16 cellular contexts compared by ENCODE assay signal in the genomic region with DNA sequence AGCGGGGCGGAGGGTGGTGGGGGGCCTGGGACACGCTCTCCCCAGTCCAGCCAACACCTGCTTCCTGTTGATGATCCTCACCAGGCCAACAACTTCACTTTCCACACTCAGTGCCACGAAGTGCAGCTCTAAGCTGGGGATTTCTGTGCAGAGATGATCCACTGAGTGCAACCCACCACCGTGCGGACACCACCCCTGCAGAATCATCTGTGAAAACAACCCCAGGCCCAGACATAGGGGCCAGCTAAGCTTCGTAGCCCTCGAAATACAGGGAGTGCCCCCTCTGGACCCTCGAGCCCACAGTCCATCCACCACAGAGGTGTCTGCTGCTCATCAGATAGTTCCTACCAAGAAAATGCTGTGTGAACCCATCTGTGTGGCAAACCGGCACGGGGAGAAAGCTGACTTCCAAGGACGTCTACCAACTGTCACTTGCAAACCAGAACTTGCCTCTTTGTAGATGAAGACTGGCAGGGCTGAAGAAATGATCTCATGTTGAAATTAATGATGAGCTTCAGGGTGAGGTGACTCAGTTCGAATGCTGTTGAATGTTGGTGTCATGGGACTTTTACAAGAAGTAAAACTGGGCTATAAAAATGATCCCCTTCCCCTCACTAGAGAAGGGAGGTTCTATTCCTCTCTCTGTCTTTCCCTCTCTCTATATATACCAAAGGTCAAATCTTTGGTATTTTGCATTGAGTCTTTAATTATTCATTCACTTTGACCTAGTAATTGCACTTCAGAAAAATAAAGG.
DNase-seq lines count a peak whose midpoint lies in the region; ATAC-seq and TF ChIP-seq lines count a peak whose summit lies in the region.
"Had no signal": no experiment of that assay in that cellular context is flagged by ENCODE, and none has a peak within 500 bp of the region (broad histone marks: within the 10 kb centered on the region; RNA-seq: fewer than 3 reads in every experiment).

No MANE protein-coding gene starts in this region.

- H3K36me3 Mint-ChIP-seq in stimulated activated memory B cell treated with anti-CD40 and anti-IgM and Interleukin-4, amounts not matched to agents 10 μg/mL and 1 μg/mL and 100 μg/mL, for 72 hours: no peaks in the 10 kb centered on the region
- H3K36me3 Mint-ChIP-seq: IgD-negative memory B cell had no signal

- peaks cover 16% of the 10 kb centered on the region for H4K20me1 ChIP-seq in PC-9 (ENCODE audit: insufficient read depth)

- no peaks in the 10 kb centered on the region for H3K9me3 ChIP-seq in PC-9 (ENCODE audit: insufficient read depth, low read depth)
- H3K9me3 ChIP-seq in esophagus muscularis mucosa: peaks cover 0 to 10% (median 0%) of the 10 kb centered on the region in 4 donors
- H3K9me3 ChIP-seq in left lung: peaks cover 0 to 2% of the 10 kb centered on the region in 2 donors
- no peaks in the 10 kb centered on the region for H3K9me3 ChIP-seq in MG63
- H3K9me3 ChIP-seq: transverse colon had no signal

- ATAC-seq in stimulated activated memory B cell treated with anti-CD40 and anti-IgM and Interleukin-4, amounts not matched to agents 10 μg/mL and 1 μg/mL and 100 μg/mL, for 72 hours: peak; percentile 31
- ATAC-seq in left lung: no peak
- ATAC-seq: activated CD4-positive, alpha-beta T cell treated with anti-CD3 and anti-CD28 coated beads for 36 hours; activated T-cell treated with anti-CD3 and anti-CD28 coated beads, Interleukin-2, amount 50 U/mL, for 4 hours had no signal

- TF ChIP-seq EP300 in esophagus muscularis mucosa (IDR thresholded peaks at IDR 0.05): no peak

- peaks cover 74% of the 10 kb centered on the region for H3F3A ChIP-seq in PC-9 (ENCODE audit: insufficient read depth, low read depth)

- peaks cover 10% of the 10 kb centered on the region for H3K27me3 Mint-ChIP-seq in stimulated activated memory B cell treated with anti-CD40 and anti-IgM and Interleukin-4, amounts not matched to agents 10 μg/mL and 1 μg/mL and 100 μg/mL, for 72 hours
- H3K27me3 Mint-ChIP-seq: activated CD4-positive, alpha-beta T cell treated with anti-CD3 and anti-CD28 coated beads for 36 hours had no signal

- no peak overlapping the region for H3K4me3 ChIP-seq in PC-9
- no peak overlapping the region for H3K4me3 ChIP-seq in esophagus muscularis mucosa
- H3K4me3 ChIP-seq in left lung: no peak overlapping the region
- H3K4me3 ChIP-seq in MG63: no peak overlapping the region
- H3K4me3 ChIP-seq: spleen, transverse colon had no signal

- H3K27ac Mint-ChIP-seq in stimulated activated memory B cell treated with anti-CD40 and anti-IgM and Interleukin-4, amounts not matched to agents 10 μg/mL and 1 μg/mL and 100 μg/mL, for 72 hours: no peak overlapping the region
- H3K27ac Mint-ChIP-seq: activated CD4-positive, alpha-beta T cell treated with anti-CD3 and anti-CD28 coated beads for 36 hours; IgD-negative memory B cell had no signal

- H3K4me2 ChIP-seq in PC-9: no peak overlapping the region

- H3K79me2 ChIP-seq in PC-9 (ENCODE audit: low read depth): peaks cover 41% of the 10 kb centered on the region
- H3K79me2 ChIP-seq: parathyroid adenoma had no signal

- H3K4me1 Mint-ChIP-seq in stimulated activated memory B cell treated with anti-CD40 and anti-IgM and Interleukin-4, amounts not matched to agents 10 μg/mL and 1 μg/mL and 100 μg/mL, for 72 hours: no peaks in the 10 kb centered on the region
- H3K4me1 Mint-ChIP-seq: activated CD4-positive, alpha-beta T cell treated with anti-CD3 and anti-CD28 coated beads for 36 hours; central memory CD8-positive, alpha-beta T cell; IgD-negative memory B cell had no signal

- TSS peak; percentile 6 for BruUV-seq in PC-9 (replicated peaks; lab: Mats Ljungman, UMichigan)

- CTCF ChIA-PET in PC-9 (lab: Charles Lee): interaction anchor here (1.1 kb wide), 1 partner anchor 70 kb away, joined by 3 read pairs; no protein-coding TSS in a partner anchor

- intact Hi-C loops in PC-9 (cut with micrococcal nuclease; ENCODE audit: unreplicated experiment): no loop called here
- intact Hi-C loops in esophagus muscularis mucosa (cut with DNase I): no loop called here
- intact Hi-C loops in left lung (cut with DNase I): no loop called here

- 79% methylated on average over 10 of the region's 13 CpGs for WGBS in esophagus muscularis mucosa

- TF ChIP-seq CTCF in PC-9 (conservative IDR thresholded peaks at IDR 0.05) (no peak), esophagus muscularis mucosa (IDR thresholded peaks at IDR 0.05) (no peak), left lung (IDR thresholded peaks at IDR 0.05) (no peak)

- H3K36me3 ChIP-seq in PC-9 (ENCODE audit: low read depth) (peaks cover 52% of the 10 kb centered on the region), esophagus muscularis mucosa (no peaks in the 10 kb centered on the region), left lung (no peaks in the 10 kb centered on the region), MG63 (no peaks in the 10 kb centered on the region)
- H3K36me3 ChIP-seq: spleen, transverse colon had no signal

- H3K9me2 ChIP-seq in PC-9 (ENCODE audit: insufficient read depth): no peaks in the 10 kb centered on the region

- H3K4me1 ChIP-seq in PC-9 (replicated peaks; ENCODE audit: insufficient read depth): peaks cover 34% of the 10 kb centered on the region
- H3K4me1 ChIP-seq in esophagus muscularis mucosa: no peaks in the 10 kb centered on the region
- H3K4me1 ChIP-seq in left lung: peaks cover 0 to 5% of the 10 kb centered on the region in 2 donors
- H3K4me1 ChIP-seq: parathyroid adenoma, spleen, transverse colon had no signal

- H3K9me3 Mint-ChIP-seq in stimulated activated memory B cell treated with anti-CD40 and anti-IgM and Interleukin-4, amounts not matched to agents 10 μg/mL and 1 μg/mL and 100 μg/mL, for 72 hours: peaks cover 9% of the 10 kb centered on the region
- H3K9me3 Mint-ChIP-seq: central memory CD8-positive, alpha-beta T cell had no signal

- H3K4me3 Mint-ChIP-seq in stimulated activated memory B cell treated with anti-CD40 and anti-IgM and Interleukin-4, amounts not matched to agents 10 μg/mL and 1 μg/mL and 100 μg/mL, for 72 hours: no peak overlapping the region
- H3K4me3 Mint-ChIP-seq: activated CD4-positive, alpha-beta T cell treated with anti-CD3 and anti-CD28 coated beads for 36 hours; activated T-cell treated with anti-CD3 and anti-CD28 coated beads, Interleukin-2, amount 50 U/mL, for 4 hours; central memory CD8-positive, alpha-beta T cell; IgD-negative memory B cell had no signal

- peak; percentile 5 to 8 for DNase-seq in activated T-cell treated with anti-CD3 and anti-CD28 coated beads, Interleukin-2, amount 50 U/mL, for 48 hours
- DNase-seq in activated T-cell treated with anti-CD3 and anti-CD28 coated beads for 4 hours (no peak), PC-9 (no peak), esophagus muscularis mucosa (ENCODE audit: extremely low spot score) (peak; percentile 89), anterior cingulate cortex (lab: John Stamatoyannopoulos, UW) (no peak), left lung (no peak), MG63 (no peak)
- DNase-seq: activated T-cell treated with anti-CD3 and anti-CD28 coated beads, Interleukin-2, amount 50 U/mL, for 4 hours; NCI-H1105; transverse colon had no signal

- no peak overlapping the region for H3K27ac ChIP-seq in PC-9
- no peak overlapping the region for H3K27ac ChIP-seq in esophagus muscularis mucosa (replicated peaks in 1 of 4)
- no peak overlapping the region for H3K27ac ChIP-seq in left lung
- H3K27ac ChIP-seq: parathyroid adenoma, spleen, transverse colon had no signal

- H3K27me3 ChIP-seq in PC-9 (ENCODE audit: insufficient read depth, low read depth) (no peaks in the 10 kb centered on the region), esophagus muscularis mucosa (no peaks in the 10 kb centered on the region), left lung (no peaks in the 10 kb centered on the region), MG63 (no peaks in the 10 kb centered on the region)
- H3K27me3 ChIP-seq: spleen, transverse colon had no signal

- H2AFZ ChIP-seq in PC-9: no peak overlapping the region
- H2AFZ ChIP-seq: parathyroid adenoma had no signal

- POLR2A ChIA-PET in PC-9 (lab: Charles Lee; ENCODE audit: unreplicated experiment): interaction anchor here (0.7 kb wide), 1 partner anchor 62 kb away, joined by 3 read pairs; no protein-coding TSS in a partner anchor

- TF ChIP-seq POLR2A in esophagus muscularis mucosa (IDR thresholded peaks at IDR 0.05; ENCODE audit: low read depth): no peak

Comparison
In these comparisons a context has a peak if more than half of its experiments do, and no peak if none do; other contexts are left out.
1. DNase-seq: peak in activated T-cell treated with anti-CD3 and anti-CD28 coated beads, Interleukin-2, amount 50 U/mL, for 48 hours (2 of 2) and esophagus muscularis mucosa (single experiment); none in activated T-cell treated with anti-CD3 and anti-CD28 coated beads for 4 hours (single experiment), PC-9 (0 of 2), anterior cingulate cortex (0 of 58), left lung (0 of 2) and MG63 (single experiment).